In the genomic region with DNA sequence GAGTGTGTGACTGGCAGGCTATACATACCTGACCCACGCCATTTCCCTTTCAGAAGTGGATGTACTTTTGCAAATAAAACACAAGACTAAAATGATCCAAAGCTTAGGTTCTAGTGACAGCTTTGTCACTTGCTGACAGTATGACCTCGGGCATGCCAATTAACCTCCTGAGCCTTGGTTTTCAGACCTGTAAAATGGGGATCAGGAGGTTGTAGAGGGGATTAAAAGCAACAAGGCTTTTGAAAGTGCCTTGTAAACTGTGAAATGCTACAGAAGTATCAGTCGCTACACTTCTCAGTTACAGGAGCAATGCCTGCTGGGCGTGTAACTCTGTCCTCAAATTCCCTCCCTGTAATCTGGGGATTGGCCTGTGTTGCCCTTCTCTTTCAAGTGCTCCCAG, we compare ENCODE assay signal across 1 cellular context.
TF ChIP-seq lines count a peak whose summit lies in the region.

No MANE protein-coding gene starts in this region.

TF ChIP-seq in IMR-90, 13 proteins besides CTCF, POLR2A, EP300 and RAD21 (continued from another document):
- TF ChIP-seq, protein P1, sequence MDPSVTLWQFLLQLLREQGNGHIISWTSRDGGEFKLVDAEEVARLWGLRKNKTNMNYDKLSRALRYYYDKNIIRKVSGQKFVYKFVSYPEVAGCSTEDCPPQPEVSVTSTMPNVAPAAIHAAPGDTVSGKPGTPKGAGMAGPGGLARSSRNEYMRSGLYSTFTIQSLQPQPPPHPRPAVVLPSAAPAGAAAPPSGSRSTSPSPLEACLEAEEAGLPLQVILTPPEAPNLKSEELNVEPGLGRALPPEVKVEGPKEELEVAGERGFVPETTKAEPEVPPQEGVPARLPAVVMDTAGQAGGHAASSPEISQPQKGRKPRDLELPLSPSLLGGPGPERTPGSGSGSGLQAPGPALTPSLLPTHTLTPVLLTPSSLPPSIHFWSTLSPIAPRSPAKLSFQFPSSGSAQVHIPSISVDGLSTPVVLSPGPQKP (IDR thresholded peaks at IDR 0.05; ENCODE audit: borderline replicate concordance, low read depth, low read length) = no peak
- TF ChIP-seq MXI1 (IDR thresholded peaks at IDR 0.05; ENCODE audit: borderline replicate concordance, low read depth, low read length) = no peak
- TF ChIP-seq SMC3 (IDR thresholded peaks at IDR 0.05; ENCODE audit: low read depth, low read length) = no peak
